In the genomic region with DNA sequence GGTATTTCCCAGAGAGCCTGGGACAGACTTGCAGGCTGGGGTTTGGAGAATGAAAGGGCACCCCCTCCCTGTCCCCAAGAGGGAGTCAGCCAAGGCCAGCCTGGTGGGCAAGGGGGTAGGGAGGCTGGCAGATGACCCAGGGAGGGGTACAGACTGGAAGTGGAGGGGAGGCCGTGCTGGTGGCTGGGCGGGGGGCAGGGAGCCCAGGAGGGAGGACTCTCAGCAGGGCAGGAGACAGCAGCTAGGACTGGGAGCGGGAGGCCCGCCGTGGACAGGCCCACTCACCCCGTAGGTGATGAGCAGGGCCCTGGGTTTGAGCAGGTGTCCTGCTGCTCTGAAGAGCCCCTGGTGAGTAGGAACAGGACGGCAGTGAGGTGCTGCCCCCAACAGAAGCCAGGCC, we compare ENCODE assay signal across 9 cellular contexts. TPM values are rescaled to one million over a fixed set of nuclear protein-coding genes. Genes with fewer than 3 reads are reported as not detected.
DNase-seq lines count a peak whose midpoint lies in the region; ATAC-seq and TF ChIP-seq lines count a peak whose summit lies in the region.
"Had no signal": no experiment of that assay in that cellular context is flagged by ENCODE, and none has a peak within 500 bp of the region (broad histone marks: within the 10 kb centered on the region; RNA-seq: fewer than 3 reads in every experiment).

No MANE protein-coding gene starts in this region.

- DNase-seq in T-helper 1 cell (no peak), RWPE2 (ENCODE audit: low spot score) (no peak), esophagus muscularis mucosa (ENCODE audit: extremely low spot score) (no peak), T1000 (lab: John Stamatoyannopoulos, UW) (no peak), SHP77 treated with DMSO at 0.1 percent for 48 hours (lab: John Stamatoyannopoulos, UW) (no peak)
- DNase-seq: kidney glomerular epithelial cell had no signal

- intact Hi-C loops in esophagus muscularis mucosa (cut with DNase I): loop anchor here (5.0 kb wide), 2 partner anchors 48 to 233 kb away; partner anchors contain the start of gene DECR2

- peak overlapping the region; percentile 100 for H3K4me2 ChIP-seq in skeletal muscle satellite cell (ENCODE audit: low read length)

- H3K4me3 Mint-ChIP-seq in T-helper 1 cell treated with Interleukin-12 subunit alpha and Interleukin-12 subunit beta and Interleukin-4 antibody, amounts not matched to agents 30 μg/mL and 1 μg/mL, for 36 hours: peak overlapping the region; percentile 65

- peaks cover 5% of the 10 kb centered on the region for H3K27me3 Mint-ChIP-seq in T-helper 1 cell treated with Interleukin-12 subunit alpha and Interleukin-12 subunit beta and Interleukin-4 antibody, amounts not matched to agents 30 μg/mL and 1 μg/mL, for 36 hours (ENCODE audit: low read depth)

- H3K4me1 ChIP-seq in RWPE2 (ENCODE audit: insufficient read depth, poor library complexity, severe bottlenecking) (peaks cover 4% of the 10 kb centered on the region), esophagus muscularis mucosa (peaks cover 34 to 52% (median 46%) of the 10 kb centered on the region in 4 donors), skeletal muscle satellite cell (ENCODE audit: control insufficient read depth, insufficient read depth, low read length) (peaks cover 22% of the 10 kb centered on the region)

- H3K27ac Mint-ChIP-seq in T-helper 1 cell treated with Interleukin-12 subunit alpha and Interleukin-12 subunit beta and Interleukin-4 antibody, amounts not matched to agents 30 μg/mL and 1 μg/mL, for 36 hours: peak overlapping the region; percentile 70

- H3K36me3 Mint-ChIP-seq in T-helper 1 cell treated with Interleukin-12 subunit alpha and Interleukin-12 subunit beta and Interleukin-4 antibody, amounts not matched to agents 30 μg/mL and 1 μg/mL, for 36 hours (ENCODE audit: low read depth): no peaks in the 10 kb centered on the region

- 79% methylated on average over 6 of the region's 7 CpGs for WGBS in esophagus muscularis mucosa

- no peaks in the 10 kb centered on the region for H3K9me3 ChIP-seq in RWPE2 (ENCODE audit: severe bottlenecking)
- H3K9me3 ChIP-seq in esophagus muscularis mucosa: no peaks in the 10 kb centered on the region
- H3K9me3 ChIP-seq in skeletal muscle satellite cell (replicated peaks; ENCODE audit: low read length): no peaks in the 10 kb centered on the region

- peak overlapping the region; percentile 80 for H3K9ac ChIP-seq in skeletal muscle satellite cell (ENCODE audit: low read depth, low read length)

- no peak for TF ChIP-seq EP300 in esophagus muscularis mucosa (IDR thresholded peaks at IDR 0.05)

- ATAC-seq in RWPE2 (ENCODE audit: low read depth): no peak
- ATAC-seq in HG03521 (IDR thresholded peaks at IDR 0.05; ENCODE audit: unreplicated experiment): no peak

- H3K27ac ChIP-seq in RWPE2 (ENCODE audit: poor library complexity, severe bottlenecking) (no peak overlapping the region), esophagus muscularis mucosa (replicated peaks in 1 of 4) (no peak overlapping the region)

- H3K36me3 ChIP-seq in RWPE2 (ENCODE audit: low read depth) (no peaks in the 10 kb centered on the region), esophagus muscularis mucosa (peaks cover 10 to 24% (median 19%) of the 10 kb centered on the region in 4 donors), skeletal muscle satellite cell (ENCODE audit: insufficient read depth, low read length) (peaks cover 8% of the 10 kb centered on the region)

- no peaks in the 10 kb centered on the region for H3K27me3 ChIP-seq in RWPE2 (ENCODE audit: insufficient read depth, poor library complexity, severe bottlenecking)
- H3K27me3 ChIP-seq in esophagus muscularis mucosa: peaks cover 0 to 21% (median 0%) of the 10 kb centered on the region in 4 donors
- no peaks in the 10 kb centered on the region for H3K27me3 ChIP-seq in skeletal muscle satellite cell (ENCODE audit: control insufficient read depth, insufficient read depth, low read length)

- H3K9me3 Mint-ChIP-seq in T-helper 1 cell treated with Interleukin-12 subunit alpha and Interleukin-12 subunit beta and Interleukin-4 antibody, amounts not matched to agents 30 μg/mL and 1 μg/mL, for 36 hours: no peaks in the 10 kb centered on the region

- H3K4me3 ChIP-seq in RWPE2 (ENCODE audit: severe bottlenecking) (peak overlapping the region; percentile 82), esophagus muscularis mucosa (peak overlapping the region; percentile 66 to 91 (median 82)), skeletal muscle satellite cell (ENCODE audit: low read length) (peak overlapping the region; percentile 90)

- TF ChIP-seq CTCF in RWPE2 (IDR thresholded peaks at IDR 0.05; ENCODE audit: poor library complexity, severe bottlenecking): no peak
- no peak for TF ChIP-seq CTCF in esophagus muscularis mucosa (IDR thresholded peaks at IDR 0.05)

- no peak for TF ChIP-seq POLR2A in esophagus muscularis mucosa (IDR thresholded peaks at IDR 0.05; ENCODE audit: low read depth)

- H3K4me1 Mint-ChIP-seq in T-helper 1 cell treated with Interleukin-12 subunit alpha and Interleukin-12 subunit beta and Interleukin-4 antibody, amounts not matched to agents 30 μg/mL and 1 μg/mL, for 36 hours (ENCODE audit: low read depth): peaks cover 7% of the 10 kb centered on the region

RNA-seq across cellular contexts. Expression of gene METTL26, which starts 1.1 kb away (rescaled TPM):
- total RNA-seq in esophagus muscularis mucosa: 100 to 1,000 TPM; 129 to 166 (median 142) TPM
- 136 and 158 TPM in 2 replicates for total RNA-seq in skeletal muscle satellite cell (2012; rRNA removed)

RNA-seq across cellular contexts. Expression of gene WFIKKN1, which starts 4.2 kb away (rescaled TPM):
- total RNA-seq in esophagus muscularis mucosa: under 1 TPM; 0.33 to 0.80 (median 0.43) TPM
- under 0.01 and 0.25 TPM in 2 replicates for total RNA-seq in skeletal muscle satellite cell (2012; rRNA removed)

RNA-seq across cellular contexts. Expression of gene MCRIP2, which starts 6.6 kb away (rescaled TPM):
- total RNA-seq in esophagus muscularis mucosa: 10 to 100 TPM; 50.7 to 65.4 (median 59.1) TPM
- total RNA-seq in skeletal muscle satellite cell (2012; rRNA removed): 24.3 and 24.7 TPM in 2 replicates

RNA-seq across cellular contexts. Expression of gene WDR90, which starts 14.2 kb away (rescaled TPM):
- 10 to 100 TPM in 3 of 4 donors, 1 to 10 TPM in 1; 8.2 to 22.7 (median 16.5) TPM for total RNA-seq in esophagus muscularis mucosa
- total RNA-seq in skeletal muscle satellite cell (2012; rRNA removed): 12.4 and 19.9 TPM in 2 replicates

RNA-seq across cellular contexts. Expression of gene RHOT2, which starts 32.9 kb away (rescaled TPM):
- total RNA-seq in esophagus muscularis mucosa: 10 to 100 TPM; 34.5 to 67.5 (median 58.6) TPM
- 45.4 and 53.1 TPM in 2 replicates for total RNA-seq in skeletal muscle satellite cell (2012; rRNA removed)
